In genomic region chr5:1792842-1793266, GRCh38 we compare ENCODE assay signal across 9 cellular contexts. TPM values are rescaled to one million over a fixed set of nuclear protein-coding genes. Genes with fewer than 3 reads are reported as not detected.
DNase-seq lines count a peak whose midpoint lies in the region; ATAC-seq and TF ChIP-seq lines count a peak whose summit lies in the region.
"Had no signal": no experiment of that assay in that cellular context is flagged by ENCODE, and none has a peak within 500 bp of the region (broad histone marks: within the 10 kb centered on the region; RNA-seq: fewer than 3 reads in every experiment).

No MANE protein-coding gene starts in this region.

- H3K36me3 Mint-ChIP-seq in T-helper 1 cell treated with Interleukin-12 subunit alpha and Interleukin-12 subunit beta and Interleukin-4 antibody, amounts not matched to agents 30 μg/mL and 1 μg/mL, for 36 hours (ENCODE audit: low read depth), result peaks cover 22% of the 10 kb centered on the region
- peaks cover 14% of the 10 kb centered on the region for H3K36me3 Mint-ChIP-seq in activated naive CD8-positive, alpha-beta T cell treated with anti-CD3 and anti-CD28 coated beads, Interleukin-2, amount 50 U/mL, for 24 hours (ENCODE audit: low read depth)
- peaks cover 9% of the 10 kb centered on the region for H3K36me3 Mint-ChIP-seq in neural progenitor cell

- H3K79me2 ChIP-seq in neural progenitor cell (ENCODE audit: low read depth), result peaks cover 6% of the 10 kb centered on the region

- H3F3A ChIP-seq in neural progenitor cell (ENCODE audit: low read depth), result peaks cover 11% of the 10 kb centered on the region

- no peaks in the 10 kb centered on the region for H3K36me3 ChIP-seq in neural progenitor cell

- no peaks in the 10 kb centered on the region for H3K27me3 Mint-ChIP-seq in T-helper 1 cell treated with Interleukin-12 subunit alpha and Interleukin-12 subunit beta and Interleukin-4 antibody, amounts not matched to agents 30 μg/mL and 1 μg/mL, for 36 hours (ENCODE audit: low read depth)
- H3K27me3 Mint-ChIP-seq in activated naive CD8-positive, alpha-beta T cell treated with anti-CD3 and anti-CD28 coated beads, Interleukin-2, amount 50 U/mL, for 24 hours, result no peaks in the 10 kb centered on the region
- peaks cover 2% of the 10 kb centered on the region for H3K27me3 Mint-ChIP-seq in neural progenitor cell (ENCODE audit: insufficient read depth, low read depth)

- H3K4me1 ChIP-seq in neural progenitor cell, result peaks cover 13% of the 10 kb centered on the region

- no peak overlapping the region for H2AFZ ChIP-seq in neural progenitor cell (replicated peaks)

- peak overlapping the region; percentile 83 for H3K4me3 Mint-ChIP-seq in T-helper 1 cell treated with Interleukin-12 subunit alpha and Interleukin-12 subunit beta and Interleukin-4 antibody, amounts not matched to agents 30 μg/mL and 1 μg/mL, for 36 hours
- peak overlapping the region; percentile 78 for H3K4me3 Mint-ChIP-seq in activated naive CD8-positive, alpha-beta T cell treated with anti-CD3 and anti-CD28 coated beads, Interleukin-2, amount 50 U/mL, for 24 hours
- no peak overlapping the region for H3K4me3 Mint-ChIP-seq in neural progenitor cell

- no peak overlapping the region for H3K27ac ChIP-seq in neural progenitor cell

- TF ChIP-seq CTCF in AG04449 (IDR thresholded peaks at IDR 0.05; ENCODE audit: insufficient read depth, low read length, missing control alignments) (no peak), neural progenitor cell (IDR thresholded peaks at IDR 0.05) (no peak)

- ATAC-seq in GM19328 (IDR thresholded peaks at IDR 0.05; ENCODE audit: unreplicated experiment) (peak; percentile 98), HG03378 (IDR thresholded peaks at IDR 0.05; ENCODE audit: unreplicated experiment) (peak; percentile 99), left lobe of liver (no peak)
- ATAC-seq in activated naive CD8-positive, alpha-beta T cell treated with anti-CD3 and anti-CD28 coated beads, Interleukin-2, amount 50 U/mL, for 24 hours, result peak; percentile 92

- H3K4me3 ChIP-seq in AG04449 (ENCODE audit: low read depth, low read length), result no peak overlapping the region
- no peak overlapping the region for H3K4me3 ChIP-seq in neural progenitor cell

- no peak overlapping the region for H3K4me2 ChIP-seq in neural progenitor cell

- H3K27me3 ChIP-seq in neural progenitor cell, result no peaks in the 10 kb centered on the region

- POLR2A ChIA-PET in AG04449 (lab: Yijun Ruan, JAX), result no interaction called here

- H3K4me1 Mint-ChIP-seq in T-helper 1 cell treated with Interleukin-12 subunit alpha and Interleukin-12 subunit beta and Interleukin-4 antibody, amounts not matched to agents 30 μg/mL and 1 μg/mL, for 36 hours (ENCODE audit: low read depth), result peaks cover 62% of the 10 kb centered on the region
- peaks cover 87% of the 10 kb centered on the region for H3K4me1 Mint-ChIP-seq in activated naive CD8-positive, alpha-beta T cell treated with anti-CD3 and anti-CD28 coated beads, Interleukin-2, amount 50 U/mL, for 24 hours
- peaks cover 18% of the 10 kb centered on the region for H3K4me1 Mint-ChIP-seq in neural progenitor cell

- CTCF ChIA-PET in AG04449 (lab: Yijun Ruan, JAX), result no interaction called here

- no peak overlapping the region for H3K9ac ChIP-seq in neural progenitor cell

- peak overlapping the region; percentile 96 for H3K27ac Mint-ChIP-seq in T-helper 1 cell treated with Interleukin-12 subunit alpha and Interleukin-12 subunit beta and Interleukin-4 antibody, amounts not matched to agents 30 μg/mL and 1 μg/mL, for 36 hours
- H3K27ac Mint-ChIP-seq in activated naive CD8-positive, alpha-beta T cell treated with anti-CD3 and anti-CD28 coated beads, Interleukin-2, amount 50 U/mL, for 24 hours, result peak overlapping the region; percentile 99
- peak overlapping the region; percentile 87 for H3K27ac Mint-ChIP-seq in neural progenitor cell

- no peaks in the 10 kb centered on the region for H3K9me3 ChIP-seq in neural progenitor cell (ENCODE audit: low read depth)

- H4K20me1 ChIP-seq in neural progenitor cell (ENCODE audit: low read depth), result no peaks in the 10 kb centered on the region

- no peaks in the 10 kb centered on the region for H3K9me3 Mint-ChIP-seq in T-helper 1 cell treated with Interleukin-12 subunit alpha and Interleukin-12 subunit beta and Interleukin-4 antibody, amounts not matched to agents 30 μg/mL and 1 μg/mL, for 36 hours
- H3K9me3 Mint-ChIP-seq in activated naive CD8-positive, alpha-beta T cell treated with anti-CD3 and anti-CD28 coated beads, Interleukin-2, amount 50 U/mL, for 24 hours, result no peaks in the 10 kb centered on the region
- no peaks in the 10 kb centered on the region for H3K9me3 Mint-ChIP-seq in neural progenitor cell

- DNase-seq in AG04449 (ENCODE audit: low read depth, low spot score) (peak; percentile 76), neural progenitor cell (ENCODE audit: low spot score) (no peak), left lobe of liver (ENCODE audit: low spot score) (no peak), NCI-H1105 treated with DMSO at 0.1 percent for 48 hours (lab: John Stamatoyannopoulos, UW) (no peak)
- peak; percentile 72 for DNase-seq in activated naive CD8-positive, alpha-beta T cell treated with anti-CD3 and anti-CD28 coated beads, Interleukin-2, amount 50 U/mL, for 24 hours
- DNase-seq: left cardiac atrium had no signal

RNA-seq across cellular contexts. Expression of gene MRPL36, which starts 6.8 kb away (rescaled TPM):
- total RNA-seq in neural progenitor cell (ENCODE audit: low replicate concordance) (22.2 and 30.2 TPM in 2 replicates), left lobe of liver (31.1 TPM)

RNA-seq across cellular contexts. Expression of gene NDUFS6, which starts 8.4 kb away (rescaled TPM):
- total RNA-seq in neural progenitor cell (ENCODE audit: low replicate concordance), result 54.2 TPM in 2 replicates
- total RNA-seq in left lobe of liver, result 27.0 TPM

Comparison
In these comparisons a context has a peak if more than half of its experiments do, and no peak if none do; other contexts are left out.
1. DNase-seq: peak in AG04449 (single experiment) and activated naive CD8-positive, alpha-beta T cell treated with anti-CD3 and anti-CD28 coated beads, Interleukin-2, amount 50 U/mL, for 24 hours (single experiment); none in neural progenitor cell (single experiment), left lobe of liver (single experiment) and NCI-H1105 treated with DMSO at 0.1 percent for 48 hours (single experiment).
2. Peak in every context shown above with its lines, with median percentiles within 50 percentile points of each other: H3K27ac Mint-ChIP-seq.